8 cellular contexts compared by ENCODE assay signal in genomic region chr5:135399838-135400542, GRCh38. TPM values are rescaled to one million over a fixed set of nuclear protein-coding genes. Genes with fewer than 3 reads are reported as not detected.
DNase-seq lines count a peak whose midpoint lies in the region; ATAC-seq and TF ChIP-seq lines count a peak whose summit lies in the region.

No MANE protein-coding gene starts in this region.

- no peak for TF ChIP-seq EP300 in suprapubic skin (IDR thresholded peaks at IDR 0.05)

- peaks cover 1% of the 10 kb centered on the region for H3K9me3 Mint-ChIP-seq in activated CD4-positive, alpha-beta T cell treated with anti-CD3 and anti-CD28 coated beads, Interleukin-2, amount 10 ng/mL, durations not matched to agents 24 days and 14 days
- peaks cover 2% of the 10 kb centered on the region for H3K9me3 Mint-ChIP-seq in activated CD8-positive, alpha-beta T cell treated with anti-CD3 and anti-CD28 coated beads, Interleukin-2, amount 10 ng/mL, durations not matched to agents 7 days and 5 days (ENCODE audit: insufficient read depth)

- TF ChIP-seq CTCF in suprapubic skin (IDR thresholded peaks at IDR 0.05): no peak

- CTCF ChIA-PET in activated CD8-positive, alpha-beta T cell treated with anti-CD3 and anti-CD28 coated beads, Interleukin-2, amount 10 ng/mL, durations not matched to agents 7 days and 5 days (lab: Charles Lee): interaction anchor here (1.3 kb wide), 1 partner anchor 25 kb away, joined by 7 read pairs; no protein-coding TSS in a partner anchor

- no peak for TF ChIP-seq POLR2A in suprapubic skin (IDR thresholded peaks at IDR 0.05)

- ATAC-seq in activated CD8-positive, alpha-beta T cell treated with anti-CD3 and anti-CD28 coated beads, Interleukin-2, amount 10 ng/mL, durations not matched to agents 7 days and 5 days: no peak
- no peak for ATAC-seq in GM21576 (IDR thresholded peaks at IDR 0.05; ENCODE audit: unreplicated experiment)

- H3K27ac ChIP-seq in suprapubic skin: peak overlapping the region; percentile 89

- no peaks in the 10 kb centered on the region for H3K36me3 ChIP-seq in suprapubic skin

- POLR2A ChIA-PET in activated CD8-positive, alpha-beta T cell treated with anti-CD3 and anti-CD28 coated beads, Interleukin-2, amount 10 ng/mL, durations not matched to agents 7 days and 5 days (lab: Charles Lee): interaction anchor here (1.0 to 1.3 kb wide), 2 partner anchors 9 to 18 kb away, joined by 3 to 4 read pairs; no protein-coding TSS in a partner anchor

- intact Hi-C loops in activated CD4-positive, alpha-beta T cell treated with anti-CD3 and anti-CD28 coated beads, Interleukin-2, amount 10 ng/mL, durations not matched to agents 24 days and 14 days (cut with micrococcal nuclease): loop anchor here (1.0 to 5.0 kb wide), 2 partner anchors 23 to 38 kb away; no protein-coding TSS in a partner anchor

- DNase-seq in activated CD4-positive, alpha-beta T cell treated with anti-CD3 and anti-CD28 coated beads, Interleukin-2, amount 10 ng/mL, durations not matched to agents 24 days and 14 days: peak; percentile 48
- no peak for DNase-seq in activated CD4-positive, alpha-beta T cell treated with anti-CD3 and anti-CD28 coated beads, Interleukin-2, amount 50 U/mL, for 48 hours
- DNase-seq in activated CD8-positive, alpha-beta T cell treated with anti-CD3 and anti-CD28 coated beads, Interleukin-2, amount 10 ng/mL, durations not matched to agents 7 days and 5 days: peak; percentile 10
- DNase-seq in iPS-NIHi7 (ENCODE audit: extremely low spot score) (peak; percentile 50), suprapubic skin (ENCODE audit: low spot score in 2 of 2) (no peak), SIG-M5 treated with dmso at 0.1 percent for 504 hours (lab: John Stamatoyannopoulos, UW; ENCODE audit: unreplicated experiment) (no peak), epidermal melanocyte (ENCODE audit: insufficient read length, low spot score) (no peak)

- peaks cover 43% of the 10 kb centered on the region for H3K4me1 ChIP-seq in suprapubic skin

- H3K36me3 Mint-ChIP-seq in activated CD4-positive, alpha-beta T cell treated with anti-CD3 and anti-CD28 coated beads, Interleukin-2, amount 10 ng/mL, durations not matched to agents 24 days and 14 days (ENCODE audit: low read depth): peaks cover 16% of the 10 kb centered on the region
- peaks cover 22% of the 10 kb centered on the region for H3K36me3 Mint-ChIP-seq in activated CD8-positive, alpha-beta T cell treated with anti-CD3 and anti-CD28 coated beads, Interleukin-2, amount 10 ng/mL, durations not matched to agents 7 days and 5 days (ENCODE audit: low read depth)

- peak overlapping the region; percentile 91 for H3K27ac Mint-ChIP-seq in activated CD4-positive, alpha-beta T cell treated with anti-CD3 and anti-CD28 coated beads, Interleukin-2, amount 10 ng/mL, durations not matched to agents 24 days and 14 days
- peak overlapping the region; percentile 87 for H3K27ac Mint-ChIP-seq in activated CD8-positive, alpha-beta T cell treated with anti-CD3 and anti-CD28 coated beads, Interleukin-2, amount 10 ng/mL, durations not matched to agents 7 days and 5 days

- no peaks in the 10 kb centered on the region for H3K9me3 ChIP-seq in suprapubic skin

- H3K27me3 Mint-ChIP-seq in activated CD4-positive, alpha-beta T cell treated with anti-CD3 and anti-CD28 coated beads, Interleukin-2, amount 10 ng/mL, durations not matched to agents 24 days and 14 days: peaks cover 3% of the 10 kb centered on the region
- peaks cover 14% of the 10 kb centered on the region for H3K27me3 Mint-ChIP-seq in activated CD8-positive, alpha-beta T cell treated with anti-CD3 and anti-CD28 coated beads, Interleukin-2, amount 10 ng/mL, durations not matched to agents 7 days and 5 days (ENCODE audit: low read depth)

- peaks cover 36% of the 10 kb centered on the region for H3K4me1 Mint-ChIP-seq in activated CD4-positive, alpha-beta T cell treated with anti-CD3 and anti-CD28 coated beads, Interleukin-2, amount 10 ng/mL, durations not matched to agents 24 days and 14 days
- H3K4me1 Mint-ChIP-seq in activated CD8-positive, alpha-beta T cell treated with anti-CD3 and anti-CD28 coated beads, Interleukin-2, amount 10 ng/mL, durations not matched to agents 7 days and 5 days (ENCODE audit: low read depth): peaks cover 40% of the 10 kb centered on the region

- peak overlapping the region; percentile 90 for H3K4me3 Mint-ChIP-seq in activated CD4-positive, alpha-beta T cell treated with anti-CD3 and anti-CD28 coated beads, Interleukin-2, amount 10 ng/mL, durations not matched to agents 24 days and 14 days
- H3K4me3 Mint-ChIP-seq in activated CD8-positive, alpha-beta T cell treated with anti-CD3 and anti-CD28 coated beads, Interleukin-2, amount 10 ng/mL, durations not matched to agents 7 days and 5 days: peak overlapping the region; percentile 80

- WGBS in suprapubic skin: 33% methylated on average over 23 of the region's 23 CpGs

- H3K4me3 ChIP-seq in suprapubic skin: peak overlapping the region; percentile 91

- no peaks in the 10 kb centered on the region for H3K27me3 ChIP-seq in suprapubic skin

RNA-seq across cellular contexts. Expression of gene MACROH2A1, which starts 1.0 kb away (rescaled TPM):
- total RNA-seq in activated CD4-positive, alpha-beta T cell treated with anti-CD3 and anti-CD28 coated beads, Interleukin-2, amount 10 ng/mL, durations not matched to agents 24 days and 14 days: 282 and 289 TPM in 2 replicates
- 100 to 1,000 TPM; 328 to 332 TPM for total RNA-seq in activated CD8-positive, alpha-beta T cell treated with anti-CD3 and anti-CD28 coated beads, Interleukin-2, amount 10 ng/mL, durations not matched to agents 7 days and 5 days
- total RNA-seq in suprapubic skin: 100 to 1,000 TPM; 196 to 251 (median 209) TPM

RNA-seq across cellular contexts. Expression of gene DCANP1, which starts 47.2 kb away (rescaled TPM):
- total RNA-seq in activated CD4-positive, alpha-beta T cell treated with anti-CD3 and anti-CD28 coated beads, Interleukin-2, amount 10 ng/mL, durations not matched to agents 24 days and 14 days: not detected in 2 replicates
- total RNA-seq in activated CD8-positive, alpha-beta T cell treated with anti-CD3 and anti-CD28 coated beads, Interleukin-2, amount 10 ng/mL, durations not matched to agents 7 days and 5 days: not detected
- total RNA-seq in suprapubic skin: not detected

RNA-seq across cellular contexts. Expression of gene TIFAB, which starts 52.2 kb away (rescaled TPM):
- total RNA-seq in activated CD4-positive, alpha-beta T cell treated with anti-CD3 and anti-CD28 coated beads, Interleukin-2, amount 10 ng/mL, durations not matched to agents 24 days and 14 days: not detected in 2 replicates
- not detected for total RNA-seq in activated CD8-positive, alpha-beta T cell treated with anti-CD3 and anti-CD28 coated beads, Interleukin-2, amount 10 ng/mL, durations not matched to agents 7 days and 5 days
- under 1 TPM in 1 of 4 donors, not detected in 3; 0.08 TPM for total RNA-seq in suprapubic skin

Comparison
In these comparisons a context has a peak if more than half of its experiments do, and no peak if none do; other contexts are left out.
1. DNase-seq: peak in activated CD4-positive, alpha-beta T cell treated with anti-CD3 and anti-CD28 coated beads, Interleukin-2, amount 10 ng/mL, durations not matched to agents 24 days and 14 days (single experiment), activated CD8-positive, alpha-beta T cell treated with anti-CD3 and anti-CD28 coated beads, Interleukin-2, amount 10 ng/mL, durations not matched to agents 7 days and 5 days (single experiment) and iPS-NIHi7 (single experiment); none in activated CD4-positive, alpha-beta T cell treated with anti-CD3 and anti-CD28 coated beads, Interleukin-2, amount 50 U/mL, for 48 hours (0 of 2), suprapubic skin (0 of 2), SIG-M5 treated with dmso at 0.1 percent for 504 hours (single experiment) and epidermal melanocyte (single experiment).